22 cellular contexts compared by ENCODE assay signal in genomic region chr5:125433457-125433856, GRCh38.
"Had no signal": no experiment of that assay in that cellular context is flagged by ENCODE, and none has a peak within 500 bp of the region (broad histone marks: within the 10 kb centered on the region; RNA-seq: fewer than 3 reads in every experiment).

No MANE protein-coding gene starts in this region.

- H3K9me3 ChIP-seq: SJCRH30, SK-N-SH had no signal

- DNase-seq: Kasumi-1, MM.1S, NCI-H1092 treated with DMSO at 0.1 percent for 48 hours, NCI-H1436, NCI-H187, NCI-H2029, NCI-H2081 treated with DMSO at 0.1 percent for 48 hours, NCI-H2171, NCI-H226, NCI-H446, NCI-H510A, NCI-H524 treated with DMSO at 0.1 percent for 48 hours, NCI-H69, NCI-H774, SHP77 treated with DMSO at 0.1 percent for 48 hours, SJCRH30, SK-N-SH had no signal

- H3K27me3 ChIP-seq: SJCRH30 had no signal

- H3K36me3 ChIP-seq: SJCRH30 had no signal

- H3K4me1 ChIP-seq: SJCRH30 had no signal

- H3K4me3 ChIP-seq: K562, SJCRH30 had no signal

- H3K27ac ChIP-seq: HL-60, KMS-11, RWPE1, SJCRH30 had no signal

- FAIRE-seq: HTR-8/SVneo, K562 had no signal
